Comparison of ENCODE assay signal across 8 cellular contexts in genomic region chr2:8456149-8457091, GRCh38.
DNase-seq lines count a peak whose midpoint lies in the region; ATAC-seq and TF ChIP-seq lines count a peak whose summit lies in the region.

No MANE protein-coding gene starts in this region.

- TF ChIP-seq CTCF in hepatocyte (IDR thresholded peaks at IDR 0.05; ENCODE audit: poor library complexity) (no peak), upper lobe of right lung (IDR thresholded peaks at IDR 0.05) (no peak)

- DNase-seq in right cardiac atrium (peak in 2 of 3 donors; percentile 50 to 53), cardiac septum (ENCODE audit: low spot score) (no peak), hepatocyte (ENCODE audit: low spot score) (no peak), upper lobe of right lung (no peak), HAP-1 (ENCODE audit: low spot score in 2 of 2) (no peak), NCI-H2227 (lab: John Stamatoyannopoulos, UW; ENCODE audit: unreplicated experiment) (no peak), COR-L47 (lab: John Stamatoyannopoulos, UW) (no peak)
- DNase-seq in activated CD4-positive, alpha-beta T cell treated with anti-CD3 and anti-CD28 coated beads, Interleukin-2, amount 50 U/mL, for 4 hours: peak; percentile 29 to 33

- in situ Hi-C loops in HAP-1 (cut with MboI; ENCODE audit: low sequenced_read_pairs): no loop called here

- H3K4me1 ChIP-seq in right cardiac atrium (ENCODE audit: control insufficient read depth, insufficient read depth, low read length) (no peaks in the 10 kb centered on the region), hepatocyte (ENCODE audit: insufficient read depth) (peaks cover 8% of the 10 kb centered on the region), upper lobe of right lung (peaks cover 15% of the 10 kb centered on the region), HAP-1 (no peaks in the 10 kb centered on the region)

- no peaks in the 10 kb centered on the region for H4K20me1 ChIP-seq in hepatocyte (ENCODE audit: insufficient read depth, poor library complexity, severe bottlenecking)

- H3K36me3 ChIP-seq in hepatocyte (replicated peaks; ENCODE audit: insufficient read depth, low read depth): no peaks in the 10 kb centered on the region
- no peaks in the 10 kb centered on the region for H3K36me3 ChIP-seq in upper lobe of right lung
- H3K36me3 ChIP-seq in HAP-1 (replicated peaks): no peaks in the 10 kb centered on the region

- no peak overlapping the region for H3K27ac ChIP-seq in right cardiac atrium (ENCODE audit: low read length)
- no peak overlapping the region for H3K27ac ChIP-seq in hepatocyte
- peak overlapping the region; percentile 58 for H3K27ac ChIP-seq in upper lobe of right lung

- H2AFZ ChIP-seq in hepatocyte: no peak overlapping the region

- intact Hi-C loops in right cardiac atrium (cut with DNase I): no loop called here
- intact Hi-C loops in cardiac septum (cut with DNase I): no loop called here
- intact Hi-C loops in upper lobe of right lung (cut with DNase I): no loop called here

- H3K4me3 ChIP-seq in right cardiac atrium (ENCODE audit: low read length) (no peak overlapping the region), hepatocyte (no peak overlapping the region), upper lobe of right lung (peak overlapping the region; percentile 32), HAP-1 (no peak overlapping the region)

- H3K9me2 ChIP-seq in hepatocyte (replicated peaks; ENCODE audit: insufficient read depth): no peaks in the 10 kb centered on the region

- ATAC-seq in right cardiac atrium (peak in 1 of 2 donors; percentile 19), upper lobe of right lung (no peak)

- H3K9me3 ChIP-seq in right cardiac atrium (ENCODE audit: control insufficient read depth, low read length) (no peaks in the 10 kb centered on the region), hepatocyte (ENCODE audit: low read depth) (no peaks in the 10 kb centered on the region), upper lobe of right lung (no peaks in the 10 kb centered on the region), HAP-1 (no peaks in the 10 kb centered on the region; the same call in 1 of the 2 replicates)

- no peaks in the 10 kb centered on the region for H3K27me3 ChIP-seq in right cardiac atrium (ENCODE audit: control insufficient read depth, insufficient read depth)
- no peaks in the 10 kb centered on the region for H3K27me3 ChIP-seq in hepatocyte
- no peaks in the 10 kb centered on the region for H3K27me3 ChIP-seq in upper lobe of right lung
- H3K27me3 ChIP-seq in HAP-1 (ENCODE audit: low read depth): no peaks in the 10 kb centered on the region

- no peaks in the 10 kb centered on the region for H3K79me2 ChIP-seq in hepatocyte

- WGBS in right cardiac atrium: 78% methylated on average over 41 of the region's 41 CpGs
- 87% methylated on average over 41 of the region's 41 CpGs for WGBS in hepatocyte (ENCODE audit: low lambda C conversion rate, missing lambda C conversion rate)

- H3K4me2 ChIP-seq in hepatocyte: peak overlapping the region; percentile 66

Comparison
In these comparisons a context has a peak if more than half of its experiments do, and no peak if none do; other contexts are left out.
1. DNase-seq: peak in right cardiac atrium (2 of 3) and activated CD4-positive, alpha-beta T cell treated with anti-CD3 and anti-CD28 coated beads, Interleukin-2, amount 50 U/mL, for 4 hours (2 of 2); none in cardiac septum (single experiment), hepatocyte (single experiment), upper lobe of right lung (single experiment), HAP-1 (0 of 2), NCI-H2227 (single experiment) and COR-L47 (single experiment).